Comparison of ENCODE assay signal across 19 cellular contexts in genomic region chr1:62240651-62241050, GRCh38. TPM values are rescaled to one million over a fixed set of nuclear protein-coding genes. Genes with fewer than 3 reads are reported as not detected.
"Had no signal": no experiment of that assay in that cellular context is flagged by ENCODE, and none has a peak within 500 bp of the region (broad histone marks: within the 10 kb centered on the region; RNA-seq: fewer than 3 reads in every experiment).

No MANE protein-coding gene starts in this region.

- H3K36me3 ChIP-seq: esophagus muscularis mucosa, gastrocnemius medialis, heart right ventricle, prostate gland, upper lobe of right lung, vagina had no signal

- DNase-seq: effector memory CD8-positive, alpha-beta T cell; gastrocnemius medialis; hypothalamus; kidney glomerular epithelial cell; stimulated activated CD4-positive, alpha-beta T cell treated with anti-CD3 and anti-CD28 coated beads, Interleukin-15, amount 100 ng/mL, for 24 hours; stimulated activated CD4-positive, alpha-beta T cell treated with anti-CD3 and anti-CD28 coated beads, Interleukin-1b, Interleukin-23, amount 100 ng/mL, for 48 hours; stimulated activated CD4-positive, alpha-beta T cell treated with anti-CD3 and anti-CD28 coated beads, Interleukin-4, amount 100 ng/mL, for 24 hours; testis had no signal

- H3K4me1 ChIP-seq: gastrocnemius medialis, parathyroid adenoma, upper lobe of right lung had no signal

- H3K9me3 ChIP-seq: esophagus muscularis mucosa, gastrocnemius medialis, prostate gland, testis, tibial nerve, upper lobe of right lung, vagina had no signal

- H3K27me3 ChIP-seq: esophagus muscularis mucosa, gastrocnemius medialis, testis, tibial nerve, upper lobe of right lung, vagina had no signal

- H3K4me3 ChIP-seq: esophagus muscularis mucosa, gastrocnemius medialis, heart right ventricle, prostate gland, testis, tibial nerve, upper lobe of right lung, vagina had no signal

- H3K27ac ChIP-seq: epithelial cell of prostate, esophagus muscularis mucosa, gastrocnemius medialis, heart right ventricle, parathyroid adenoma, prostate gland, testis, upper lobe of right lung, vagina had no signal

- ATAC-seq: effector memory CD8-positive, alpha-beta T cell; gastrocnemius medialis; heart right ventricle; natural killer cell treated with Interleukin-12 subunit alpha and Interleukin-12 subunit beta and Interleukin-15 and Interleukin-18, amount 100 ng/mL, for 72 hours; stimulated activated memory B cell treated with anti-CD40 and anti-IgM and Interleukin-4, amounts not matched to agents 10 μg/mL and 1 μg/mL and 100 μg/mL, for 72 hours had no signal

RNA-seq across cellular contexts. Expression of gene L1TD1, which starts 46.0 kb away (rescaled TPM):
- total RNA-seq: gastrocnemius medialis; lung microvascular endothelial cell; natural killer cell treated with Interleukin-12 subunit alpha and Interleukin-12 subunit beta and Interleukin-15 and Interleukin-18, amount 100 ng/mL, for 72 hours; vagina had no signal
